8 cellular contexts compared by ENCODE assay signal in the genomic region with DNA sequence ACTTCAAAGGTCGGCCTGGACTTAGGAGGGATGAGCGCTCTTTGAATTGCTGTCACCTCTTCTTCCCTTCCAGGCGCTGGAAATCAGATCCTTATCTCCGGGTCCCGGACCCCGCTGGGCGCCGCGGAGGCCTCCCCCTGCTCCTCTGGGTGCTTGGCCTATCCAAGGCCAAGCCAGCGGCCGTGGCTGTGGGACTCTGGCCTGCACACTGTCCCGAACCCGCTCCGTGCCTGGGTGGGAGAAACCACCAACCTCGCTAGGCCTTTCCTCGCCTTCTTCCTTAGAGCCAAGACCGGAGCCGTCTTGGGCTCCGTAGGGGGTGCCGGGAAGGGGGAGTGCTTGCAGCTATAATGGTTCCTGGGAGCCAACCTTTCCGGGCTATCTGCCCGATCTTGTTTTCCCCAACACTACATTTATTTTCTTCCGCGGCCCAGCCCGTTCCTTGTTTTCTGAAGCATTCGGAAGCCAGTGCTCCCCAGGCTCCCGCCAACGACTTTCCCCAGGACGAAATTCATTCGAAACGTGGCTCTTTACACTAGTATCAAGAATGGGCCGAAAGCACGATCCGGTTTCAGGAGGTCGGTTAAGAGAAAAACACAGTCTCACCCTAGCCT. TPM values are rescaled to one million over a fixed set of nuclear protein-coding genes. Genes with fewer than 3 reads are reported as not detected.
A peak's percentile ranks its signal among the peaks of the same experiment; 100 is the strongest.
DNase-seq lines count a peak whose midpoint lies in the region; ATAC-seq and TF ChIP-seq lines count a peak whose summit lies in the region.

No MANE protein-coding gene starts in this region.

- no peaks in the 10 kb centered on the region for H3K9me3 Mint-ChIP-seq in nephron

- H3K27ac Mint-ChIP-seq in nephron, result peak overlapping the region; percentile 37 to 86 (median 80)

- POLR2A ChIA-PET in AG04449 (lab: Yijun Ruan, JAX), result no interaction called here

- CTCF ChIA-PET in AG04449 (lab: Yijun Ruan, JAX), result no interaction called here

- in situ Hi-C loops in GM13977 (cut with MboI; ENCODE audit: low pct_unique_long_range_greater_than_20kb, low sequenced_read_pairs, unreplicated experiment), result loop anchor here (10.0 to 25.0 kb wide), 3 partner anchors 499 to 844 kb away; no protein-coding TSS in a partner anchor

- H3K4me3 ChIP-seq in AG04449 (ENCODE audit: low read depth, low read length) (peak overlapping the region; percentile 77), epithelial cell of proximal tubule (ENCODE audit: low read depth, low read length) (peak overlapping the region; percentile 75)

- peaks cover 61% of the 10 kb centered on the region for H3K4me1 Mint-ChIP-seq in nephron

- no peak for ATAC-seq in GM21515 (IDR thresholded peaks at IDR 0.05; ENCODE audit: unreplicated experiment)

- peaks cover 49% of the 10 kb centered on the region for H3K36me3 Mint-ChIP-seq in nephron (ENCODE audit: low read depth)

- peak overlapping the region; percentile 91 to 93 (median 91) for H3K4me3 Mint-ChIP-seq in nephron

- DNase-seq in AG04449 (ENCODE audit: low read depth, low spot score), result no peak
- DNase-seq in GM13977 (ENCODE audit: low spot score), result peak; percentile 31
- no peak for DNase-seq in epithelial cell of proximal tubule (ENCODE audit: low read depth)
- DNase-seq in NOMO-1 treated with DMSO at 0.1 percent for 48 hours (lab: John Stamatoyannopoulos, UW; ENCODE audit: unreplicated experiment), result no peak
- DNase-seq in NCI-H526 (lab: John Stamatoyannopoulos, UW), result no peak
- DNase-seq in NCI-H524 (lab: John Stamatoyannopoulos, UW), result no peak

- H3K27me3 Mint-ChIP-seq in nephron (ENCODE audit: low read depth), result peaks cover 99% of the 10 kb centered on the region

- TF ChIP-seq CTCF in AG04449 (IDR thresholded peaks at IDR 0.05; ENCODE audit: insufficient read depth, low read length, missing control alignments) (no peak), GM13977 (IDR thresholded peaks at IDR 0.05; ENCODE audit: extremely low read depth, insufficient read depth, missing control alignments) (no peak), epithelial cell of proximal tubule (conservative IDR thresholded peaks at IDR 0.05; ENCODE audit: low read depth, low read length) (no peak), nephron (IDR thresholded peaks at IDR 0.05; ENCODE audit: unreplicated experiment in 3 of 3) (no peak)

RNA-seq across cellular contexts. Expression of a gene that starts 2.4 kb away (rescaled TPM):
- total RNA-seq in epithelial cell of proximal tubule, result not detected in 2 replicates
